Comparison of ENCODE assay signal across 1 cellular context in the genomic region with DNA sequence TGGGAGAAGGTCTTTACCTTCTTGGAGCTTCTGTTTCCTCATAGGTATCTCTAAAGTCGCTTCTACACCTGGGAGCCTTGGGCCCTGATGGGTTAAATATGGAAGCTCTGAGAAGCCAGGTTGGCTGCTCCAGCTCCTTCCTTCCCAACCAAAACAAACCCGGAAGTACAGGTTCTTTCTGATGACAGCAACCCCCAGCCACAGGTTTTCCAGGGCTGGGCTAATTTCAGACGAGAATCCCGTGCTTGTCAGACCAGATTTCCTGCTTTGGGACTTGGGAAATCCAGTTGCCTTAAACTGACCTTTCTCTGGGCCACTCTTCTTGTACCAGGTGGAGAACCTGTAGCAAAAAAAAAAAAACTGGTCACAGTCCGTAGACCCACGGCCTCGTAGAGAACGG.
TF ChIP-seq lines count a peak whose summit lies in the region.

No MANE protein-coding gene starts in this region.

TF ChIP-seq in HepG2, 621 proteins besides CTCF, POLR2A, EP300 and RAD21:
- TF ChIP-seq, protein P1, sequence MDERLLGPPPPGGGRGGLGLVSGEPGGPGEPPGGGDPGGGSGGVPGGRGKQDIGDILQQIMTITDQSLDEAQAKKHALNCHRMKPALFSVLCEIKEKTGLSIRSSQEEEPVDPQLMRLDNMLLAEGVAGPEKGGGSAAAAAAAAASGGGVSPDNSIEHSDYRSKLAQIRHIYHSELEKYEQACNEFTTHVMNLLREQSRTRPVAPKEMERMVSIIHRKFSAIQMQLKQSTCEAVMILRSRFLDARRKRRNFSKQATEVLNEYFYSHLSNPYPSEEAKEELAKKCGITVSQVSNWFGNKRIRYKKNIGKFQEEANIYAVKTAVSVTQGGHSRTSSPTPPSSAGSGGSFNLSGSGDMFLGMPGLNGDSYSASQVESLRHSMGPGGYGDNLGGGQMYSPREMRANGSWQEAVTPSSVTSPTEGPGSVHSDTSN (CRISPR knock-in tag; IDR thresholded peaks at IDR 0.05), result no peak
- no peak for TF ChIP-seq ZNF549 (CRISPR knock-in tag; IDR thresholded peaks at IDR 0.05)
- peak; percentile 73 for TF ChIP-seq ELF3 (CRISPR knock-in tag; IDR thresholded peaks at IDR 0.05)
- 0 out of 2 replicates have a peak, but pooled peaks have one; percentile 26 for TF ChIP-seq ZNF503 (CRISPR knock-in tag; IDR thresholded peaks at IDR 0.05)
- 0 out of 2 replicates have a peak, but pooled peaks have one; percentile 23 for TF ChIP-seq ZFY (CRISPR knock-in tag; IDR thresholded peaks at IDR 0.05)
- no peak for TF ChIP-seq RXRA (CRISPR knock-in tag; IDR thresholded peaks at IDR 0.05)
- TF ChIP-seq MXD4 (CRISPR knock-in tag; IDR thresholded peaks at IDR 0.05), result no peak
- TF ChIP-seq POLR2G (IDR thresholded peaks at IDR 0.05; ENCODE audit: low read depth, low read length), result 0 out of 2 replicates have a peak, but pooled peaks have one; percentile 28
- 0 out of 2 replicates have a peak, but pooled peaks have one; percentile 35 for TF ChIP-seq SIN3A (IDR thresholded peaks at IDR 0.05; ENCODE audit: borderline replicate concordance, low read depth, low read length)
- peak; percentile 26; the same call in 1 of the 2 replicates for TF ChIP-seq ZNF777 (CRISPR knock-in tag; IDR thresholded peaks at IDR 0.05)
- no peak for TF ChIP-seq ZFP91 (CRISPR knock-in tag; IDR thresholded peaks at IDR 0.05; ENCODE audit: borderline replicate concordance)
- peak; percentile 51; the same call in 1 of the 2 replicates for TF ChIP-seq SAP130 (CRISPR knock-in tag; IDR thresholded peaks at IDR 0.05; ENCODE audit: low read depth)
- TF ChIP-seq NKX3-1 (CRISPR knock-in tag; IDR thresholded peaks at IDR 0.05), result 0 out of 2 replicates have a peak, but pooled peaks have one; percentile 31
- TF ChIP-seq GABPA (IDR thresholded peaks at IDR 0.05; ENCODE audit: low read depth, low read length), result no peak
- TF ChIP-seq GABPA (CRISPR knock-in tag; IDR thresholded peaks at IDR 0.05; ENCODE audit: low read depth), result peak; percentile 49
- peak; percentile 37; the same call in 1 of the 2 replicates for TF ChIP-seq MEIS2 (CRISPR knock-in tag; IDR thresholded peaks at IDR 0.05)
- TF ChIP-seq KAT8 (CRISPR knock-in tag; IDR thresholded peaks at IDR 0.05), result 0 out of 2 replicates have a peak, but pooled peaks have one; percentile 36
- TF ChIP-seq ELF1 (CRISPR knock-in tag; IDR thresholded peaks at IDR 0.05), result peak; percentile 95
- no peak for TF ChIP-seq TRAFD1 (CRISPR knock-in tag; IDR thresholded peaks at IDR 0.05; ENCODE audit: borderline replicate concordance)
- peak; percentile 84 for TF ChIP-seq CHD2 (IDR thresholded peaks at IDR 0.05; ENCODE audit: low read depth, low read length)
- TF ChIP-seq ZNF652 (CRISPR knock-in tag; IDR thresholded peaks at IDR 0.05; ENCODE audit: borderline replicate concordance, low read depth), result peak; percentile 89
- no peak for TF ChIP-seq ZC3H4 (CRISPR knock-in tag; IDR thresholded peaks at IDR 0.05; ENCODE audit: borderline replicate concordance)
TF ChIP-seq in HepG2: peak in this region for 14.
